In genomic region chrX:50769389-50770063, GRCh38 we compare ENCODE assay signal across 16 cellular contexts. TPM values are rescaled to one million over a fixed set of nuclear protein-coding genes. Genes with fewer than 3 reads are reported as not detected.
DNase-seq lines count a peak whose midpoint lies in the region; ATAC-seq and TF ChIP-seq lines count a peak whose summit lies in the region.
"Had no signal": no experiment of that assay in that cellular context is flagged by ENCODE, and none has a peak within 500 bp of the region (broad histone marks: within the 10 kb centered on the region; RNA-seq: fewer than 3 reads in every experiment).

No MANE protein-coding gene starts in this region.

- no peak for ATAC-seq in HG02678 (IDR thresholded peaks at IDR 0.05; ENCODE audit: unreplicated experiment)
- ATAC-seq: activated CD4-positive, CD25-positive, alpha-beta regulatory T cell treated with anti-CD3 and anti-CD28 coated beads, Interleukin-2, amount 50 U/mL, for 24 hours; naive thymus-derived CD8-positive, alpha-beta T cell; stimulated activated naive B cell treated with anti-CD40 and anti-IgM and Interleukin-4, amounts not matched to agents 10 μg/mL and 1 μg/mL and 100 μg/mL, for 72 hours had no signal

- H3K27ac Mint-ChIP-seq in MCF 10A (ENCODE audit: low read depth, unreplicated experiment), result no peak overlapping the region
- H3K27ac Mint-ChIP-seq: activated naive CD4-positive, alpha-beta T cell treated with anti-CD3 and anti-CD28 coated beads, Interleukin-2, amount 10 ng/mL, durations not matched to agents 7 days and 5 days; naive thymus-derived CD8-positive, alpha-beta T cell; stimulated activated naive B cell treated with anti-CD40 and anti-IgM and Interleukin-4, amounts not matched to agents 10 μg/mL and 1 μg/mL and 100 μg/mL, for 72 hours had no signal

- H3K36me3 Mint-ChIP-seq in MCF 10A (ENCODE audit: insufficient read depth, unreplicated experiment), result no peaks in the 10 kb centered on the region
- H3K36me3 Mint-ChIP-seq: activated naive CD4-positive, alpha-beta T cell treated with anti-CD3 and anti-CD28 coated beads, Interleukin-2, amount 10 ng/mL, durations not matched to agents 7 days and 5 days; naive thymus-derived CD8-positive, alpha-beta T cell; stimulated activated naive B cell treated with anti-CD40 and anti-IgM and Interleukin-4, amounts not matched to agents 10 μg/mL and 1 μg/mL and 100 μg/mL, for 72 hours had no signal

- TF ChIP-seq POLR2A in prostate gland (IDR thresholded peaks at IDR 0.05) (no peak), spleen (IDR thresholded peaks at IDR 0.05) (no peak)

- H3K27me3 ChIP-seq in layer of hippocampus (ENCODE audit: control insufficient read depth, insufficient read depth, low read length) (no peaks in the 10 kb centered on the region), prostate gland (replicated peaks; ENCODE audit: insufficient read depth) (no peaks in the 10 kb centered on the region), spleen (replicated peaks in 1 of 7) (peaks cover 0 to 4% (median 0%) of the 10 kb centered on the region in 7 donors)
- H3K27me3 ChIP-seq: BE2C had no signal

- BruUV-seq in MCF 10A (replicated peaks; lab: Mats Ljungman, UMichigan), result no TSS peak

- DNase-seq in LoVo (ENCODE audit: low spot score) (peak; percentile 69), MCF 10A (ENCODE audit: unreplicated experiment) (peak; percentile 32), prostate gland (ENCODE audit: low spot score) (peak; percentile 26), HUDEP-2 (lab: John Stamatoyannopoulos, UW; ENCODE audit: unreplicated experiment in 76 of 76) (no peak), HuH-7.5 (ENCODE audit: low spot score) (no peak), spleen (no peak)
- DNase-seq: activated naive CD4-positive, alpha-beta T cell treated with anti-CD3 and anti-CD28 coated beads, Interleukin-2, amount 10 ng/mL, durations not matched to agents 7 days and 5 days; BE2C; MV-4-11; naive thymus-derived CD8-positive, alpha-beta T cell; stimulated activated naive B cell treated with anti-CD40 and anti-IgM and Interleukin-4, amounts not matched to agents 10 μg/mL and 1 μg/mL and 100 μg/mL, for 72 hours; T-helper 2 cell had no signal

- TF ChIP-seq CTCF in MCF 10A (IDR thresholded peaks at IDR 0.05; ENCODE audit: unreplicated experiment) (no peak), prostate gland (IDR thresholded peaks at IDR 0.05) (no peak), spleen (IDR thresholded peaks at IDR 0.05 in 8 of 11, conservative IDR thresholded peaks at IDR 0.05 in 3 of 11) (no peak)

- H3K27ac ChIP-seq in layer of hippocampus (ENCODE audit: low read depth, low read length), result peak overlapping the region; percentile 55
- no peak overlapping the region for H3K27ac ChIP-seq in prostate gland
- H3K27ac ChIP-seq in spleen, result no peak overlapping the region
- H3K27ac ChIP-seq: RWPE1 had no signal

- H3K4me3 Mint-ChIP-seq in MCF 10A (ENCODE audit: unreplicated experiment), result no peak overlapping the region
- H3K4me3 Mint-ChIP-seq: activated naive CD4-positive, alpha-beta T cell treated with anti-CD3 and anti-CD28 coated beads, Interleukin-2, amount 10 ng/mL, durations not matched to agents 7 days and 5 days; naive thymus-derived CD8-positive, alpha-beta T cell; stimulated activated naive B cell treated with anti-CD40 and anti-IgM and Interleukin-4, amounts not matched to agents 10 μg/mL and 1 μg/mL and 100 μg/mL, for 72 hours had no signal

- intact Hi-C loops in MCF 10A (cut with micrococcal nuclease), result no loop called here
- intact Hi-C loops in prostate gland (cut with DNase I), result no loop called here
- intact Hi-C loops in spleen (cut with DNase I; ENCODE audit: low total_unique reads), result no loop called here

- H3K36me3 ChIP-seq in prostate gland (no peaks in the 10 kb centered on the region), spleen (no peaks in the 10 kb centered on the region)
- H3K36me3 ChIP-seq: BE2C had no signal

- H3K27me3 Mint-ChIP-seq in MCF 10A (ENCODE audit: insufficient read depth, unreplicated experiment), result peaks cover 36% of the 10 kb centered on the region
- H3K27me3 Mint-ChIP-seq: activated naive CD4-positive, alpha-beta T cell treated with anti-CD3 and anti-CD28 coated beads, Interleukin-2, amount 10 ng/mL, durations not matched to agents 7 days and 5 days had no signal

- WGBS in prostate gland, result 68% methylated on average over 5 of the region's 5 CpGs
- 86 to 98% (median 92%) methylated on average over 5 of the region's 5 CpGs for WGBS in spleen, 5 donors

- H3K4me3 ChIP-seq in prostate gland (no peak overlapping the region), spleen (no peak overlapping the region)

- H3K4me1 ChIP-seq in prostate gland (replicated peaks), result no peaks in the 10 kb centered on the region
- no peaks in the 10 kb centered on the region for H3K4me1 ChIP-seq in spleen
- H3K4me1 ChIP-seq: BE2C had no signal

- H3K4me1 Mint-ChIP-seq in MCF 10A (ENCODE audit: insufficient read depth, unreplicated experiment), result no peaks in the 10 kb centered on the region
- H3K4me1 Mint-ChIP-seq: activated naive CD4-positive, alpha-beta T cell treated with anti-CD3 and anti-CD28 coated beads, Interleukin-2, amount 10 ng/mL, durations not matched to agents 7 days and 5 days; naive thymus-derived CD8-positive, alpha-beta T cell; stimulated activated naive B cell treated with anti-CD40 and anti-IgM and Interleukin-4, amounts not matched to agents 10 μg/mL and 1 μg/mL and 100 μg/mL, for 72 hours had no signal

- CTCF ChIA-PET in MCF 10A (lab: Yijun Ruan, JAX), result no interaction called here

- POLR2A ChIA-PET in MCF 10A (lab: Yijun Ruan, JAX), result no interaction called here

- no peaks in the 10 kb centered on the region for H3K9me3 ChIP-seq in prostate gland
- H3K9me3 ChIP-seq in spleen, result no peaks in the 10 kb centered on the region
- H3K9me3 ChIP-seq: BE2C had no signal

- no peaks in the 10 kb centered on the region for H3K9me3 Mint-ChIP-seq in MCF 10A (ENCODE audit: unreplicated experiment)
- H3K9me3 Mint-ChIP-seq: activated naive CD4-positive, alpha-beta T cell treated with anti-CD3 and anti-CD28 coated beads, Interleukin-2, amount 10 ng/mL, durations not matched to agents 7 days and 5 days; naive thymus-derived CD8-positive, alpha-beta T cell; stimulated activated naive B cell treated with anti-CD40 and anti-IgM and Interleukin-4, amounts not matched to agents 10 μg/mL and 1 μg/mL and 100 μg/mL, for 72 hours had no signal

RNA-seq across cellular contexts. Expression of gene SHROOM4, which starts 44.5 kb away (rescaled TPM):
- total RNA-seq in MCF 10A (2022), result 0.12 TPM in 1 of 2 replicates, not detected in the other
- 1 to 10 TPM; 6.1 to 7.3 TPM for total RNA-seq in prostate gland
- total RNA-seq in spleen, result 1 to 10 TPM; 1.6 to 4.4 (median 3.1) TPM
- polyA plus RNA-seq in spleen, result under 1 TPM; 0.24 to 0.45 (median 0.26) TPM
- total RNA-seq: naive thymus-derived CD8-positive, alpha-beta T cell had no signal
- polyA plus RNA-seq: naive thymus-derived CD8-positive, alpha-beta T cell had no signal

Comparison
In these comparisons a context has a peak if more than half of its experiments do, and no peak if none do; other contexts are left out.
1. DNase-seq: peak in LoVo (single experiment), MCF 10A (single experiment) and prostate gland (single experiment); none in HUDEP-2 (0 of 76), HuH-7.5 (single experiment) and spleen (single experiment).